14 cellular contexts compared by ENCODE assay signal in the genomic region with DNA sequence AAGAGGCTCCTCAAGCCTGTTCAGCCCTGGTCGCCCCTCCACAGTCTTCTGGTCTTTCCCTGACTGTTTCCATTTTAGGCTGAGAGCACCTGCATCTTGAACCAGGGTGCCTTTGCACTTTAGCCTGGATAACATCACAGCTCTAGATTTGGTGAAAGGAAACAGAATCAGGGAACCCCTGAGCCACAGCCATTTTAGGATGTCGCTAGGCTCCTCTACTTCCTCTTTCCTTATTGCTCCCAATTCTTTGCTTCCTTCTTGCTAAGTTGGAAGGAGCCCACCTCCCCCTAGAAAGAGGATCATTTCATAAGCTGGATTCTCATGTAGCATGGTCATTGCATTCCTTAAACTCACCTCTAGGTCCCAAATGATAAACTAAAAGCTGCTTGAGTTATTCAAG.
DNase-seq lines count a peak whose midpoint lies in the region; ATAC-seq and TF ChIP-seq lines count a peak whose summit lies in the region.
"Had no signal": no experiment of that assay in that cellular context is flagged by ENCODE, and none has a peak within 500 bp of the region (broad histone marks: within the 10 kb centered on the region; RNA-seq: fewer than 3 reads in every experiment).

No MANE protein-coding gene starts in this region.

- H3F3A ChIP-seq in SU-DHL-6 (ENCODE audit: insufficient read depth): no peaks in the 10 kb centered on the region
- H3F3A ChIP-seq in PC-9 (ENCODE audit: insufficient read depth, low read depth): no peaks in the 10 kb centered on the region

- H3K9me3 Mint-ChIP-seq in effector memory CD8-positive, alpha-beta T cell: no peaks in the 10 kb centered on the region
- H3K9me3 Mint-ChIP-seq: CD8-positive, alpha-beta memory T cell had no signal

- H3K27ac ChIP-seq in HL-60 (replicated peaks) (peak overlapping the region; percentile 60; the same call in 1 of the 2 replicates), SU-DHL-6 (ENCODE audit: low read depth, low read length) (no peak overlapping the region), PC-9 (no peak overlapping the region)
- H3K27ac ChIP-seq: RWPE1, SJSA1 had no signal

- DNase-seq in CD1c-positive myeloid dendritic cell (ENCODE audit: extremely low spot score) (peak; percentile 25), HL-60 (ENCODE audit: low read depth in 1 of 2, low spot score in 1 of 2) (peak in 1 of 2 experiments; percentile 25), MV-4-11 (lab: John Stamatoyannopoulos, UW) (peak; percentile 73), PC-9 (no peak)
- no peak for DNase-seq in effector memory CD8-positive, alpha-beta T cell
- DNase-seq: DMS79 treated with DMSO at 0.1 percent for 48 hours, T1000 had no signal

- no peak for TF ChIP-seq CTCF in HL-60 (IDR thresholded peaks at IDR 0.05; ENCODE audit: insufficient read depth, low read length)
- TF ChIP-seq CTCF in SU-DHL-6 (IDR thresholded peaks at IDR 0.05; ENCODE audit: insufficient read depth, low read length, poor library complexity, severe bottlenecking): no peak
- no peak for TF ChIP-seq CTCF in PC-9 (conservative IDR thresholded peaks at IDR 0.05)

- no peak overlapping the region for H3K4me3 Mint-ChIP-seq in effector memory CD8-positive, alpha-beta T cell
- H3K4me3 Mint-ChIP-seq: B cell; CD8-positive, alpha-beta memory T cell had no signal

- no peak overlapping the region for H3K9ac ChIP-seq in SU-DHL-6 (ENCODE audit: low read length)

- no peak overlapping the region for H3K4me3 ChIP-seq in HL-60 (replicated peaks; ENCODE audit: insufficient read depth, low read length)
- no peak overlapping the region for H3K4me3 ChIP-seq in SU-DHL-6 (ENCODE audit: insufficient read depth, low read length, poor library complexity, severe bottlenecking)
- H3K4me3 ChIP-seq in PC-9: no peak overlapping the region
- H3K4me3 ChIP-seq: HAP-1, SJSA1 had no signal

- no peaks in the 10 kb centered on the region for H3K4me1 ChIP-seq in PC-9 (replicated peaks; ENCODE audit: insufficient read depth)
- H3K4me1 ChIP-seq: HAP-1, SJSA1 had no signal

- H3K27me3 Mint-ChIP-seq in effector memory CD8-positive, alpha-beta T cell: no peaks in the 10 kb centered on the region
- H3K27me3 Mint-ChIP-seq: B cell; CD8-positive, alpha-beta memory T cell had no signal

- H3K79me2 ChIP-seq in SU-DHL-6 (ENCODE audit: insufficient read depth, low read length) (no peaks in the 10 kb centered on the region), PC-9 (ENCODE audit: low read depth) (no peaks in the 10 kb centered on the region)

- no peaks in the 10 kb centered on the region for H3K36me3 Mint-ChIP-seq in effector memory CD8-positive, alpha-beta T cell (ENCODE audit: insufficient read depth)
- H3K36me3 Mint-ChIP-seq: CD8-positive, alpha-beta memory T cell had no signal

- ATAC-seq in HG03342 (IDR thresholded peaks at IDR 0.05; ENCODE audit: unreplicated experiment): no peak
- no peak for ATAC-seq in effector memory CD8-positive, alpha-beta T cell (replicated peaks)

- peaks cover 0 to 9% of the 10 kb centered on the region in 2 donors for H3K4me1 Mint-ChIP-seq in effector memory CD8-positive, alpha-beta T cell (ENCODE audit: low read depth in 2 of 2)

- CTCF ChIA-PET in PC-9 (lab: Charles Lee): interaction anchor here (1.1 kb wide), 2 partner anchors 86 to 1300 kb away, joined by 3 to 6 read pairs; no protein-coding TSS in a partner anchor

- H3K27ac Mint-ChIP-seq in effector memory CD8-positive, alpha-beta T cell: peak overlapping the region in 1 of 2 donors; percentile 75
- H3K27ac Mint-ChIP-seq: B cell had no signal

- H3K36me3 ChIP-seq in SU-DHL-6 (ENCODE audit: low read length) (no peaks in the 10 kb centered on the region), PC-9 (ENCODE audit: low read depth) (no peaks in the 10 kb centered on the region)
- H3K36me3 ChIP-seq: HAP-1, SJSA1 had no signal

- no TSS peak for BruUV-seq in PC-9 (replicated peaks; lab: Mats Ljungman, UMichigan)

- no peaks in the 10 kb centered on the region for H4K20me1 ChIP-seq in SU-DHL-6 (ENCODE audit: low read depth, low read length)
- no peaks in the 10 kb centered on the region for H4K20me1 ChIP-seq in PC-9 (ENCODE audit: insufficient read depth)

- H3K9me2 ChIP-seq in SU-DHL-6 (replicated peaks; ENCODE audit: insufficient read depth, low read length) (no peaks in the 10 kb centered on the region), PC-9 (ENCODE audit: insufficient read depth) (no peaks in the 10 kb centered on the region)

- H3K27me3 ChIP-seq in HL-60 (ENCODE audit: insufficient read depth, poor library complexity, severe bottlenecking) (no peaks in the 10 kb centered on the region), SU-DHL-6 (ENCODE audit: low read length) (no peaks in the 10 kb centered on the region), PC-9 (ENCODE audit: insufficient read depth, low read depth) (no peaks in the 10 kb centered on the region)
- H3K27me3 ChIP-seq: SJSA1 had no signal

- intact Hi-C loops in PC-9 (cut with micrococcal nuclease; ENCODE audit: unreplicated experiment): loop anchor here (2.0 to 5.0 kb wide), 2 partner anchors 191 to 1302 kb away; no protein-coding TSS in a partner anchor

- no peaks in the 10 kb centered on the region for H3K9me3 ChIP-seq in SU-DHL-6 (ENCODE audit: insufficient read depth, low read length)
- H3K9me3 ChIP-seq in PC-9 (ENCODE audit: insufficient read depth, low read depth): no peaks in the 10 kb centered on the region
- H3K9me3 ChIP-seq: HAP-1, SJSA1 had no signal

- no peak overlapping the region for H3K4me2 ChIP-seq in SU-DHL-6 (ENCODE audit: low read depth, low read length, poor library complexity, severe bottlenecking)
- no peak overlapping the region for H3K4me2 ChIP-seq in PC-9

- POLR2A ChIA-PET in PC-9 (lab: Charles Lee; ENCODE audit: unreplicated experiment): no interaction called here

- peak overlapping the region; percentile 13 for H2AFZ ChIP-seq in SU-DHL-6 (ENCODE audit: low read depth, low read length, severe bottlenecking)
- no peak overlapping the region for H2AFZ ChIP-seq in PC-9

Comparison
In these comparisons a context has a peak if more than half of its experiments do, and no peak if none do; other contexts are left out.
1. DNase-seq: peak in CD1c-positive myeloid dendritic cell (single experiment) and MV-4-11 (single experiment); none in PC-9 (0 of 2) and effector memory CD8-positive, alpha-beta T cell (0 of 3).